Comparison of ENCODE assay signal across 20 cellular contexts in the genomic region with DNA sequence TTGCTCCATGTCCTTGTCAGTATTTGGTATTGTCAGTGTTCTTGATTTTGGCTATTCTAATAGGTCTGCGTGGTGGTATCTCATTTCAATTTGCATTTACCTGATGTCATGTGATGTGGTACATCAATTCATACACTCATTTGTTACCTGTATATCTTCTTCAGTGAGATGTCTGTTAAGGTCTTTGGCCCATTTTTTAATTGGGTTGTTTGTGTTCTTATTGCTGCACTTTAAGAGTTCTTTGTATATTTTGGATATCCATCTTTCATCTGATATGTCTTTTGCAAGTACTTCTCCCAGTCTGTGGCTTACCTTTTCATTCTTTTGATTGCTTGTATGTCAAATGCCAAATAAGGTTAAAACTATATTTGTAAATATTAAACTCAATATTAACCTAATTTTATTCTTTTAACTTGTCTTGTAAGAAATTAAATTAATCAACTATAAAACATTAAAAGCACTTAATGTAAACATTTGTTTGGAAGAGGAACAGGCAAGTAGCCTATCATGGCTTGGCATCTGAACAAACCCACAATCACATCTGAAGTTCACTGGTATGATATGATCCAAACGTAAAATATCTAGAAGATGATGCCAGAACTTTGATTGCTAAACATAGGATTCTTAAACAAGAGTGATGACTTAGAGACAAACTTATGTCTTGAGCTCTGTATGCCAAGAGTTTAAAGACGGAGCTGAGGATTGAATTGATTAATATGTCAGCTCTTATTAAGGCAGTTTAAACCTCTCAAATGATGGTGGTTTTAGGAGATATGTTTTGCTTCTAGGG.
DNase-seq lines count a peak whose midpoint lies in the region; ATAC-seq and TF ChIP-seq lines count a peak whose summit lies in the region.
"Had no signal": no experiment of that assay in that cellular context is flagged by ENCODE, and none has a peak within 500 bp of the region (broad histone marks: within the 10 kb centered on the region; RNA-seq: fewer than 3 reads in every experiment).

No MANE protein-coding gene starts in this region.

- H3K27me3 ChIP-seq in adipocyte (replicated peaks; ENCODE audit: control insufficient read depth, insufficient read depth, low read length) (no peaks in the 10 kb centered on the region), foreskin keratinocyte (no peaks in the 10 kb centered on the region)

- H3K4me1 ChIP-seq in adipocyte (ENCODE audit: control insufficient read depth, insufficient read depth, low read length): peaks cover 8% of the 10 kb centered on the region
- no peaks in the 10 kb centered on the region for H3K4me1 ChIP-seq in foreskin keratinocyte

- H3K9ac ChIP-seq in adipocyte (ENCODE audit: low read length): no peak overlapping the region

- DNase-seq in AG09319 (ENCODE audit: extremely low read depth, low read depth) (peak; percentile 32), adipocyte (ENCODE audit: low read depth) (peak; percentile 4), fibroblast of gingiva (ENCODE audit: low read depth) (peak; percentile 79), iris pigment epithelial cell (ENCODE audit: low read depth) (peak; percentile 81), NCI-H345 treated with DMSO at 0.1 percent for 48 hours (lab: John Stamatoyannopoulos, UW; ENCODE audit: unreplicated experiment) (no peak), NCI-H1436 treated with DMSO at 0.1 percent for 48 hours (lab: John Stamatoyannopoulos, UW) (no peak), mucosa of gallbladder (ENCODE audit: low spot score) (no peak), foreskin keratinocyte (no peak)
- DNase-seq: AML-193; C1 segment of cervical spinal cord; Calu3; CD4-positive, alpha-beta memory T cell; COR-L47; DMS53; DMS79 treated with DMSO at 0.1 percent for 48 hours; GF-D8; H9 had no signal

- H3K36me3 ChIP-seq in adipocyte (ENCODE audit: control insufficient read depth, insufficient read depth, low read length, severe bottlenecking): no peaks in the 10 kb centered on the region

- no peaks in the 10 kb centered on the region for H3K9me3 ChIP-seq in adipocyte (ENCODE audit: control insufficient read depth, low read length)

- ATAC-seq in foreskin keratinocyte: no peak
- ATAC-seq: GM23338, HCT116 had no signal

- no peak for TF ChIP-seq CTCF in AG09319 (IDR thresholded peaks at IDR 0.05; ENCODE audit: low read depth, low read length)
- TF ChIP-seq CTCF in foreskin keratinocyte (conservative IDR thresholded peaks at IDR 0.05): no peak

- H3K27ac ChIP-seq in foreskin keratinocyte: no peak overlapping the region
- H3K27ac ChIP-seq: 22Rv1 had no signal

- no peak overlapping the region for H3K4me3 ChIP-seq in adipocyte (ENCODE audit: low read length)
- H3K4me3 ChIP-seq: GM23338 had no signal

Comparison
In these comparisons a context has a peak if more than half of its experiments do, and no peak if none do; other contexts are left out.
1. DNase-seq: peak in AG09319 (single experiment), adipocyte (single experiment), fibroblast of gingiva (single experiment) and iris pigment epithelial cell (single experiment); none in NCI-H345 treated with DMSO at 0.1 percent for 48 hours (single experiment), NCI-H1436 treated with DMSO at 0.1 percent for 48 hours (single experiment), mucosa of gallbladder (single experiment) and foreskin keratinocyte (0 of 2).